In genomic region chr6:121354764-121355163, GRCh38 we compare ENCODE assay signal across 12 cellular contexts.
DNase-seq lines count a peak whose midpoint lies in the region; ATAC-seq and TF ChIP-seq lines count a peak whose summit lies in the region.
"Had no signal": no experiment of that assay in that cellular context is flagged by ENCODE, and none has a peak within 500 bp of the region (broad histone marks: within the 10 kb centered on the region; RNA-seq: fewer than 3 reads in every experiment).

No MANE protein-coding gene starts in this region.

- DNase-seq in GM12864 (ENCODE audit: low read depth) (no peak), RWPE1 (ENCODE audit: low spot score) (no peak), fibroblast of pulmonary artery (ENCODE audit: low read depth) (peak; percentile 7), EL (no peak), SIG-M5 treated with dmso at 0.1 percent for 504 hours (lab: John Stamatoyannopoulos, UW; ENCODE audit: unreplicated experiment) (no peak), OCI-M2 (lab: John Stamatoyannopoulos, UW; ENCODE audit: unreplicated experiment) (no peak)
- DNase-seq: CD4-positive, CD25-positive, alpha-beta regulatory T cell; naive thymus-derived CD4-positive, alpha-beta T cell; NCI-H1048; stimulated activated naive CD4-positive, alpha-beta T cell had no signal

- CTCF ChIA-PET in RWPE1 (lab: Yijun Ruan, JAX), result interaction anchor here (0.7 to 1.1 kb wide), 3 partner anchors 13 to 242 kb away, joined by 3 to 5 read pairs (median 3); no protein-coding TSS in a partner anchor

- POLR2A ChIA-PET in RWPE1 (lab: Yijun Ruan, JAX; ENCODE audit: low non-redundant PET), result no interaction called here

- TF ChIP-seq CTCF in 22Rv1 (IDR thresholded peaks at IDR 0.05), result peak; percentile 46; the same call in 1 of the 2 replicates
- TF ChIP-seq CTCF in GM12864 (IDR thresholded peaks at IDR 0.05; ENCODE audit: low read depth, low read length, missing control alignments), result peak; percentile 35
- peak; percentile 21; the same call in 1 of the 2 replicates for TF ChIP-seq CTCF in RWPE1 (conservative IDR thresholded peaks at IDR 0.05; ENCODE audit: low read depth)
- TF ChIP-seq CTCF in fibroblast of pulmonary artery (IDR thresholded peaks at IDR 0.05; ENCODE audit: low read length, missing control alignments), result peak; percentile 42

- ATAC-seq in GM21737 (IDR thresholded peaks at IDR 0.05; ENCODE audit: unreplicated experiment), result no peak
- ATAC-seq: naive thymus-derived CD4-positive, alpha-beta T cell had no signal

- H3K4me3 ChIP-seq in GM12864 (ENCODE audit: low read depth, low read length) (no peak overlapping the region), fibroblast of pulmonary artery (replicated peaks; ENCODE audit: low read depth, low read length) (no peak overlapping the region)

- no peak overlapping the region for H3K27ac ChIP-seq in 22Rv1
- no peak overlapping the region for H3K27ac ChIP-seq in RWPE1
